Comparison of ENCODE assay signal across 18 cellular contexts in the genomic region with DNA sequence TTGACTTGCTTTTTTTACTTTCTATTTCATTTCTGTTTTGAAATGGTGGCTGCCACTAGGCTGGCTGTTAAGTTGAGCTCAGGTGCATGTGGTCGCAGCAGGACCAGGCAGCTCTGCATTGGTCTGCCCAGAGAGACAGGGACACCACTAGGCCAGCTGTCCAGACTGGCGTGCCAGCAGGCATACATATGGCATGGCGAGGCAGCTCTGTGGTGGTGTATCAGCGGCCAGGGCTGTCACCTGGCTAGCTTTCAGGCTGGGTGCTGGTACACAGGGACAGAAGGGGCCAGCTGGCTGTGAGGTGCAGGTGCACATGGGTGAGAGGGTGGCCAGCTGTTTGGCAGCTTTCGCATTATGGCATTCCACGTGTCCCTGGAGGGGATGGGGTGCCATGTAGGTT.
"Had no signal": no experiment of that assay in that cellular context is flagged by ENCODE, and none has a peak within 500 bp of the region (broad histone marks: within the 10 kb centered on the region; RNA-seq: fewer than 3 reads in every experiment).

No MANE protein-coding gene starts in this region.

- ATAC-seq: activated CD8-positive, alpha-beta T cell treated with anti-CD3 and anti-CD28 coated beads for 36 hours; activated naive CD4-positive, alpha-beta T cell treated with anti-CD3 and anti-CD28 coated beads, Interleukin-2, amount 50 U/mL, for 72 hours; activated T-cell treated with anti-CD3 and anti-CD28 coated beads, Interleukin-2, amount 50 U/mL, for 72 hours; left lung; right cardiac atrium had no signal

- H3K36me3 ChIP-seq: adrenal gland, left lung, prostate gland had no signal

- H3K4me3 ChIP-seq: adrenal gland, left lung, prostate gland, testis had no signal

- H3K27ac Mint-ChIP-seq: activated CD4-positive, alpha-beta T cell treated with anti-CD3 and anti-CD28 coated beads, Interleukin-2, amount 10 ng/mL, durations not matched to agents 24 days and 14 days; activated CD8-positive, alpha-beta T cell treated with anti-CD3 and anti-CD28 coated beads for 36 hours; activated T-cell treated with anti-CD3 and anti-CD28 coated beads, Interleukin-2, amount 50 U/mL, for 72 hours; T-helper 1 cell treated with Interleukin-12 subunit alpha and Interleukin-12 subunit beta and Interleukin-4 antibody, amounts not matched to agents 30 μg/mL and 1 μg/mL, for 36 hours; type B pancreatic cell had no signal

- H3K9me3 ChIP-seq: adrenal gland, left lung, prostate gland, testis had no signal

- H3K4me1 Mint-ChIP-seq: activated CD4-positive, alpha-beta T cell treated with anti-CD3 and anti-CD28 coated beads, Interleukin-2, amount 10 ng/mL, durations not matched to agents 24 days and 14 days had no signal

- DNase-seq: activated CD4-positive, alpha-beta T cell treated with anti-CD3 and anti-CD28 coated beads, Interleukin-2, amount 10 ng/mL, durations not matched to agents 24 days and 14 days; activated CD8-positive, alpha-beta T cell treated with anti-CD3 and anti-CD28 coated beads for 36 hours; activated gamma-delta T cell treated with Interleukin-2 at 50 U/mL for 16 hours; activated T-cell treated with anti-CD3 and anti-CD28 coated beads, Interleukin-2, amount 50 U/mL, for 72 hours; adrenal gland; cerebellar nuclear complex; effector CD4-positive, alpha-beta T cell; head of caudate nucleus; mammary epithelial cell; midbrain; stimulated activated CD4-positive, alpha-beta T cell treated with anti-CD3 and anti-CD28 coated beads, Interleukin-2, amount 100 ng/mL, for 48 hours; testis had no signal

- H3K27me3 Mint-ChIP-seq: activated CD4-positive, alpha-beta T cell treated with anti-CD3 and anti-CD28 coated beads, Interleukin-2, amount 10 ng/mL, durations not matched to agents 24 days and 14 days; activated CD8-positive, alpha-beta T cell treated with anti-CD3 and anti-CD28 coated beads for 36 hours had no signal

- H3K27ac ChIP-seq: adrenal gland, left lung, prostate gland, testis had no signal

- H3K9me3 Mint-ChIP-seq: activated CD4-positive, alpha-beta T cell treated with anti-CD3 and anti-CD28 coated beads, Interleukin-2, amount 10 ng/mL, durations not matched to agents 24 days and 14 days; activated CD8-positive, alpha-beta T cell treated with anti-CD3 and anti-CD28 coated beads for 36 hours; activated T-cell treated with anti-CD3 and anti-CD28 coated beads, Interleukin-2, amount 50 U/mL, for 72 hours; T-helper 1 cell treated with Interleukin-12 subunit alpha and Interleukin-12 subunit beta and Interleukin-4 antibody, amounts not matched to agents 30 μg/mL and 1 μg/mL, for 36 hours; type B pancreatic cell had no signal

- H3K4me1 ChIP-seq: adrenal gland, left lung, prostate gland, testis had no signal

- H3K27me3 ChIP-seq: adrenal gland, left lung, testis had no signal

- H3K36me3 Mint-ChIP-seq: activated naive CD4-positive, alpha-beta T cell treated with anti-CD3 and anti-CD28 coated beads, Interleukin-2, amount 50 U/mL, for 72 hours; type B pancreatic cell had no signal

- H3K4me3 Mint-ChIP-seq: activated CD4-positive, alpha-beta T cell treated with anti-CD3 and anti-CD28 coated beads, Interleukin-2, amount 10 ng/mL, durations not matched to agents 24 days and 14 days; activated CD8-positive, alpha-beta T cell treated with anti-CD3 and anti-CD28 coated beads for 36 hours; activated T-cell treated with anti-CD3 and anti-CD28 coated beads, Interleukin-2, amount 50 U/mL, for 72 hours; T-helper 1 cell treated with Interleukin-12 subunit alpha and Interleukin-12 subunit beta and Interleukin-4 antibody, amounts not matched to agents 30 μg/mL and 1 μg/mL, for 36 hours; type B pancreatic cell had no signal
